3 cellular contexts compared by ENCODE assay signal in genomic region chr11:77558380-77558779, GRCh38.
TF ChIP-seq lines count a peak whose summit lies in the region.

No MANE protein-coding gene starts in this region.

TF ChIP-seq in A549, 52 proteins besides CTCF, POLR2A, EP300 and RAD21:
- TF ChIP-seq CHD4 (IDR thresholded peaks at IDR 0.05; ENCODE audit: borderline replicate concordance) (no peak), POLR2AphosphoS2 (conservative IDR thresholded peaks at IDR 0.05; ENCODE audit: low read length) (no peak), REST (IDR thresholded peaks at IDR 0.05) (no peak), JUNB (IDR thresholded peaks at IDR 0.05) (0 out of 2 replicates have a peak, but pooled peaks have one; percentile 8), GATA3 (IDR thresholded peaks at IDR 0.05; ENCODE audit: borderline replicate concordance) (peak; percentile 63; the same call in 1 of the 2 replicates)

TF ChIP-seq in IMR-90, 13 proteins besides CTCF, POLR2A, EP300 and RAD21:
- TF ChIP-seq BHLHE40 (IDR thresholded peaks at IDR 0.05; ENCODE audit: low read depth, low read length) = no peak
TF ChIP-seq in IMR-90: peak in this region for 0.

TF ChIP-seq in K562, 482 proteins besides CTCF, POLR2A, EP300 and RAD21:
- TF ChIP-seq FOSL1 (tag; conservative IDR thresholded peaks at IDR 0.05) (peak; percentile 81), JUND (IDR thresholded peaks at IDR 0.05; ENCODE audit: borderline replicate concordance, low read depth, low read length) (peak; percentile 30; the same call in 1 of the 2 replicates), JUND (tag; IDR thresholded peaks at IDR 0.05; ENCODE audit: borderline replicate concordance, low read depth, low read length) (no peak; the same call in 2 of the 3 replicates), ZNF445 (CRISPR knock-in tag; IDR thresholded peaks at IDR 0.05; ENCODE audit: low read depth) (no peak), SMARCE1 (IDR thresholded peaks at IDR 0.05) (peak; percentile 39; the same call in 1 of the 2 replicates), HNRNPL (IDR thresholded peaks at IDR 0.05; ENCODE audit: low read depth, low read length) (no peak), DPF2 (IDR thresholded peaks at IDR 0.05) (0 out of 2 replicates have a peak, but pooled peaks have one; percentile 41), ARID1B (IDR thresholded peaks at IDR 0.05) (peak; percentile 53), CBFA2T3 (IDR thresholded peaks at IDR 0.05) (peak; percentile 8; the same call in 1 of the 2 replicates), ZBTB43 (CRISPR knock-in tag; IDR thresholded peaks at IDR 0.05) (no peak), COPS2 (conservative IDR thresholded peaks at IDR 0.05) (no peak), ZNF24 (IDR thresholded peaks at IDR 0.05) (no peak)
